Comparison of ENCODE assay signal across 2 cellular contexts in the genomic region with DNA sequence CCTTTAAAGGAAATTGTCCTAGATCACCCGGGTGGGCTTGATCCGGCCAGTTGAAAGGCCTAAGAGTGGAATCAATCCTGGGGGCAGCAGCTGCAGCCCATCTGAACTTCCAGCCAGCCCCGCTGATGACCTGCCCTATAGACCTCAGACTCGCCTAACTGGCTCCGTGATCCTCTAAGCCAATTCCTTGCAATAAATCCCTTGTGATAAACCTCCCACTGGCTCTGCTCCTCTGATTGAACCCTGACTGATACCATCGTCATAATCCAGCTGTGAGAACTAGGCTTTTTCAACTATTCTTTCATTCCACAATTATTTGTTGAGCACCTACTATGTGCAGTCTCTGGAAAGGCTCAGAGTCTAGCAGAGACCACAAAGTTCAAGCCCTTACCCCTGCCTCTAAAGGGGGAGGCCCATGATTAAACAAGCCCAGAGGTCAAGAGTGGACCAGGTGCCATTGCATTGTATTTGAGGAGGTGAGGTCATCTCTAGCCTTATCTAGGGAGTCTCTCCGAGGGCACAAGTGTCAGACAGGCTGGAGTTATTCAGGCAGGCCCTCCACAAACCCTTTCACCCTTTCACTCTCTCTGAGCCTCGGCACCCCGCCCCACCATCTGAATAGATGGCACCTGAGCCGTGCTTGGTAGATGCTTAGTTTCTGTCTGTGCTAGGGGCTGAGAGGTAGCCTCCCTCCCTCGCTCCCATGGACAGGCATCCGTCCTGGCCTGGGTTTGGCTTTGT.
A peak's percentile ranks its signal among the peaks of the same experiment; 100 is the strongest.
TF ChIP-seq lines count a peak whose summit lies in the region.

No MANE protein-coding gene starts in this region.

TF ChIP-seq in GM23338, 12 proteins besides CTCF, POLR2A, EP300 and RAD21:
- no peak for TF ChIP-seq ZNF331 (CRISPR knock-in tag; IDR thresholded peaks at IDR 0.05; ENCODE audit: low read depth)
- no peak for TF ChIP-seq EZH2 (IDR thresholded peaks at IDR 0.05; ENCODE audit: low read depth, unreplicated experiment)
- TF ChIP-seq JUNB (IDR thresholded peaks at IDR 0.05; ENCODE audit: unreplicated experiment), result no peak
- TF ChIP-seq ZNF114 (CRISPR knock-in tag; IDR thresholded peaks at IDR 0.05), result no peak
- no peak for TF ChIP-seq STAT1 (IDR thresholded peaks at IDR 0.05; ENCODE audit: unreplicated experiment)
- TF ChIP-seq CREB1 (CRISPR knock-in tag; IDR thresholded peaks at IDR 0.05; ENCODE audit: low read depth), result no peak
- TF ChIP-seq EZH2phosphoT487 (IDR thresholded peaks at IDR 0.05; ENCODE audit: unreplicated experiment), result no peak
- no peak for TF ChIP-seq POLR2AphosphoS5 (IDR thresholded peaks at IDR 0.05; ENCODE audit: low read depth)
- TF ChIP-seq, protein P1, sequence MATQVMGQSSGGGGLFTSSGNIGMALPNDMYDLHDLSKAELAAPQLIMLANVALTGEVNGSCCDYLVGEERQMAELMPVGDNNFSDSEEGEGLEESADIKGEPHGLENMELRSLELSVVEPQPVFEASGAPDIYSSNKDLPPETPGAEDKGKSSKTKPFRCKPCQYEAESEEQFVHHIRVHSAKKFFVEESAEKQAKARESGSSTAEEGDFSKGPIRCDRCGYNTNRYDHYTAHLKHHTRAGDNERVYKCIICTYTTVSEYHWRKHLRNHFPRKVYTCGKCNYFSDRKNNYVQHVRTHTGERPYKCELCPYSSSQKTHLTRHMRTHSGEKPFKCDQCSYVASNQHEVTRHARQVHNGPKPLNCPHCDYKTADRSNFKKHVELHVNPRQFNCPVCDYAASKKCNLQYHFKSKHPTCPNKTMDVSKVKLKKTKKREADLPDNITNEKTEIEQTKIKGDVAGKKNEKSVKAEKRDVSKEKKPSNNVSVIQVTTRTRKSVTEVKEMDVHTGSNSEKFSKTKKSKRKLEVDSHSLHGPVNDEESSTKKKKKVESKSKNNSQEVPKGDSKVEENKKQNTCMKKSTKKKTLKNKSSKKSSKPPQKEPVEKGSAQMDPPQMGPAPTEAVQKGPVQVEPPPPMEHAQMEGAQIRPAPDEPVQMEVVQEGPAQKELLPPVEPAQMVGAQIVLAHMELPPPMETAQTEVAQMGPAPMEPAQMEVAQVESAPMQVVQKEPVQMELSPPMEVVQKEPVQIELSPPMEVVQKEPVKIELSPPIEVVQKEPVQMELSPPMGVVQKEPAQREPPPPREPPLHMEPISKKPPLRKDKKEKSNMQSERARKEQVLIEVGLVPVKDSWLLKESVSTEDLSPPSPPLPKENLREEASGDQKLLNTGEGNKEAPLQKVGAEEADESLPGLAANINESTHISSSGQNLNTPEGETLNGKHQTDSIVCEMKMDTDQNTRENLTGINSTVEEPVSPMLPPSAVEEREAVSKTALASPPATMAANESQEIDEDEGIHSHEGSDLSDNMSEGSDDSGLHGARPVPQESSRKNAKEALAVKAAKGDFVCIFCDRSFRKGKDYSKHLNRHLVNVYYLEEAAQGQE (IDR thresholded peaks at IDR 0.05; ENCODE audit: unreplicated experiment), result no peak
- no peak for TF ChIP-seq NANOG (IDR thresholded peaks at IDR 0.05; ENCODE audit: borderline replicate concordance)
- TF ChIP-seq, protein P2, sequence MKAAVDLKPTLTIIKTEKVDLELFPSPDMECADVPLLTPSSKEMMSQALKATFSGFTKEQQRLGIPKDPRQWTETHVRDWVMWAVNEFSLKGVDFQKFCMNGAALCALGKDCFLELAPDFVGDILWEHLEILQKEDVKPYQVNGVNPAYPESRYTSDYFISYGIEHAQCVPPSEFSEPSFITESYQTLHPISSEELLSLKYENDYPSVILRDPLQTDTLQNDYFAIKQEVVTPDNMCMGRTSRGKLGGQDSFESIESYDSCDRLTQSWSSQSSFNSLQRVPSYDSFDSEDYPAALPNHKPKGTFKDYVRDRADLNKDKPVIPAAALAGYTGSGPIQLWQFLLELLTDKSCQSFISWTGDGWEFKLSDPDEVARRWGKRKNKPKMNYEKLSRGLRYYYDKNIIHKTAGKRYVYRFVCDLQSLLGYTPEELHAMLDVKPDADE (IDR thresholded peaks at IDR 0.05), result no peak

TF ChIP-seq in K562, 482 proteins besides CTCF, POLR2A, EP300 and RAD21:
- TF ChIP-seq MCM3 (IDR thresholded peaks at IDR 0.05) (no peak), ZNF239 (CRISPR knock-in tag; IDR thresholded peaks at IDR 0.05) (no peak), DPF2 (IDR thresholded peaks at IDR 0.05) (no peak), CBX1 (IDR thresholded peaks at IDR 0.05; ENCODE audit: low read depth) (no peak), ZNF263 (CRISPR knock-in tag; IDR thresholded peaks at IDR 0.05; ENCODE audit: borderline replicate concordance) (no peak), ZNF785 (CRISPR knock-in tag; IDR thresholded peaks at IDR 0.05) (no peak), ZKSCAN1 (IDR thresholded peaks at IDR 0.05; ENCODE audit: low read depth, low read length) (peak; percentile 68; the same call in 1 of the 2 replicates), JUND (IDR thresholded peaks at IDR 0.05; ENCODE audit: borderline replicate concordance, low read depth, low read length) (0 out of 2 replicates have a peak, but pooled peaks have one; percentile 8), JUND (tag; IDR thresholded peaks at IDR 0.05; ENCODE audit: borderline replicate concordance, low read depth, low read length) (no peak), GATA2 (CRISPR knock-in tag; IDR thresholded peaks at IDR 0.05) (no peak), PCBP2 (IDR thresholded peaks at IDR 0.05; ENCODE audit: low read depth, low read length, poor library complexity, severe bottlenecking) (no peak), ZNF696 (CRISPR knock-in tag; conservative IDR thresholded peaks at IDR 0.05) (no peak), PTRF (tag; IDR thresholded peaks at IDR 0.05) (no peak), TCF7L2 (IDR thresholded peaks at IDR 0.05; ENCODE audit: low read depth, low read length) (no peak)
- TF ChIP-seq, protein P3, sequence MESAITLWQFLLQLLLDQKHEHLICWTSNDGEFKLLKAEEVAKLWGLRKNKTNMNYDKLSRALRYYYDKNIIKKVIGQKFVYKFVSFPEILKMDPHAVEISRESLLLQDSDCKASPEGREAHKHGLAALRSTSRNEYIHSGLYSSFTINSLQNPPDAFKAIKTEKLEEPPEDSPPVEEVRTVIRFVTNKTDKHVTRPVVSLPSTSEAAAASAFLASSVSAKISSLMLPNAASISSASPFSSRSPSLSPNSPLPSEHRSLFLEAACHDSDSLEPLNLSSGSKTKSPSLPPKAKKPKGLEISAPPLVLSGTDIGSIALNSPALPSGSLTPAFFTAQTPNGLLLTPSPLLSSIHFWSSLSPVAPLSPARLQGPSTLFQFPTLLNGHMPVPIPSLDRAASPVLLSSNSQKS (CRISPR knock-in tag; IDR thresholded peaks at IDR 0.05), result no peak
- TF ChIP-seq, protein P4, sequence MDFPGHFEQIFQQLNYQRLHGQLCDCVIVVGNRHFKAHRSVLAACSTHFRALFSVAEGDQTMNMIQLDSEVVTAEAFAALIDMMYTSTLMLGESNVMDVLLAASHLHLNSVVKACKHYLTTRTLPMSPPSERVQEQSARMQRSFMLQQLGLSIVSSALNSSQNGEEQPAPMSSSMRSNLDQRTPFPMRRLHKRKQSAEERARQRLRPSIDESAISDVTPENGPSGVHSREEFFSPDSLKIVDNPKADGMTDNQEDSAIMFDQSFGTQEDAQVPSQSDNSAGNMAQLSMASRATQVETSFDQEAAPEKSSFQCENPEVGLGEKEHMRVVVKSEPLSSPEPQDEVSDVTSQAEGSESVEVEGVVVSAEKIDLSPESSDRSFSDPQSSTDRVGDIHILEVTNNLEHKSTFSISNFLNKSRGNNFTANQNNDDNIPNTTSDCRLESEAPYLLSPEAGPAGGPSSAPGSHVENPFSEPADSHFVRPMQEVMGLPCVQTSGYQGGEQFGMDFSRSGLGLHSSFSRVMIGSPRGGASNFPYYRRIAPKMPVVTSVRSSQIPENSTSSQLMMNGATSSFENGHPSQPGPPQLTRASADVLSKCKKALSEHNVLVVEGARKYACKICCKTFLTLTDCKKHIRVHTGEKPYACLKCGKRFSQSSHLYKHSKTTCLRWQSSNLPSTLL (IDR thresholded peaks at IDR 0.05), result no peak
- TF ChIP-seq, protein P5, sequence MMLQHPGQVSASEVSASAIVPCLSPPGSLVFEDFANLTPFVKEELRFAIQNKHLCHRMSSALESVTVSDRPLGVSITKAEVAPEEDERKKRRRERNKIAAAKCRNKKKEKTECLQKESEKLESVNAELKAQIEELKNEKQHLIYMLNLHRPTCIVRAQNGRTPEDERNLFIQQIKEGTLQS (IDR thresholded peaks at IDR 0.05), result peak; percentile 48; the same call in 1 of the 2 replicates
- TF ChIP-seq, protein P5 (CRISPR knock-in tag; conservative IDR thresholded peaks at IDR 0.05), result no peak
